1 cellular context compared by ENCODE assay signal in genomic region chr11:3837793-3838192, GRCh38.
TF ChIP-seq lines count a peak whose summit lies in the region.

No MANE protein-coding gene starts in this region.

TF ChIP-seq in K562, 482 proteins besides CTCF, POLR2A, EP300 and RAD21 (continued from another document and continues in another):
- TF ChIP-seq, protein P1, sequence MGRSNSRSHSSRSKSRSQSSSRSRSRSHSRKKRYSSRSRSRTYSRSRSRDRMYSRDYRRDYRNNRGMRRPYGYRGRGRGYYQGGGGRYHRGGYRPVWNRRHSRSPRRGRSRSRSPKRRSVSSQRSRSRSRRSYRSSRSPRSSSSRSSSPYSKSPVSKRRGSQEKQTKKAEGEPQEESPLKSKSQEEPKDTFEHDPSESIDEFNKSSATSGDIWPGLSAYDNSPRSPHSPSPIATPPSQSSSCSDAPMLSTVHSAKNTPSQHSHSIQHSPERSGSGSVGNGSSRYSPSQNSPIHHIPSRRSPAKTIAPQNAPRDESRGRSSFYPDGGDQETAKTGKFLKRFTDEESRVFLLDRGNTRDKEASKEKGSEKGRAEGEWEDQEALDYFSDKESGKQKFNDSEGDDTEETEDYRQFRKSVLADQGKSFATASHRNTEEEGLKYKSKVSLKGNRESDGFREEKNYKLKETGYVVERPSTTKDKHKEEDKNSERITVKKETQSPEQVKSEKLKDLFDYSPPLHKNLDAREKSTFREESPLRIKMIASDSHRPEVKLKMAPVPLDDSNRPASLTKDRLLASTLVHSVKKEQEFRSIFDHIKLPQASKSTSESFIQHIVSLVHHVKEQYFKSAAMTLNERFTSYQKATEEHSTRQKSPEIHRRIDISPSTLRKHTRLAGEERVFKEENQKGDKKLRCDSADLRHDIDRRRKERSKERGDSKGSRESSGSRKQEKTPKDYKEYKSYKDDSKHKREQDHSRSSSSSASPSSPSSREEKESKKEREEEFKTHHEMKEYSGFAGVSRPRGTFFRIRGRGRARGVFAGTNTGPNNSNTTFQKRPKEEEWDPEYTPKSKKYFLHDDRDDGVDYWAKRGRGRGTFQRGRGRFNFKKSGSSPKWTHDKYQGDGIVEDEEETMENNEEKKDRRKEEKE (IDR thresholded peaks at IDR 0.05; ENCODE audit: borderline replicate concordance in 1 of 2, control insufficient read depth in 1 of 2, low read depth in 2 of 2, low read length in 1 of 2), result no peak
- 0 out of 2 replicates have a peak, but pooled peaks have one; percentile 11 for TF ChIP-seq MTA3 (IDR thresholded peaks at IDR 0.05; ENCODE audit: borderline replicate concordance)
- no peak for TF ChIP-seq SNIP1 (IDR thresholded peaks at IDR 0.05; ENCODE audit: low read depth)
- TF ChIP-seq NR1H2 (CRISPR knock-in tag; IDR thresholded peaks at IDR 0.05), result no peak
- TF ChIP-seq REST (CRISPR knock-in tag; IDR thresholded peaks at IDR 0.05; ENCODE audit: low read depth), result no peak
- no peak for TF ChIP-seq PTTG1 (tag; IDR thresholded peaks at IDR 0.05; ENCODE audit: low read depth)
- no peak for TF ChIP-seq NR2C1 (IDR thresholded peaks at IDR 0.05)
- TF ChIP-seq NR2C1 (tag; IDR thresholded peaks at IDR 0.05), result no peak
- no peak for TF ChIP-seq TEAD2 (tag; IDR thresholded peaks at IDR 0.05)
- no peak for TF ChIP-seq HNRNPLL (IDR thresholded peaks at IDR 0.05; ENCODE audit: low read depth, low read length, poor library complexity, severe bottlenecking)
- TF ChIP-seq, protein P2, sequence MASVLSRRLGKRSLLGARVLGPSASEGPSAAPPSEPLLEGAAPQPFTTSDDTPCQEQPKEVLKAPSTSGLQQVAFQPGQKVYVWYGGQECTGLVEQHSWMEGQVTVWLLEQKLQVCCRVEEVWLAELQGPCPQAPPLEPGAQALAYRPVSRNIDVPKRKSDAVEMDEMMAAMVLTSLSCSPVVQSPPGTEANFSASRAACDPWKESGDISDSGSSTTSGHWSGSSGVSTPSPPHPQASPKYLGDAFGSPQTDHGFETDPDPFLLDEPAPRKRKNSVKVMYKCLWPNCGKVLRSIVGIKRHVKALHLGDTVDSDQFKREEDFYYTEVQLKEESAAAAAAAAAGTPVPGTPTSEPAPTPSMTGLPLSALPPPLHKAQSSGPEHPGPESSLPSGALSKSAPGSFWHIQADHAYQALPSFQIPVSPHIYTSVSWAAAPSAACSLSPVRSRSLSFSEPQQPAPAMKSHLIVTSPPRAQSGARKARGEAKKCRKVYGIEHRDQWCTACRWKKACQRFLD (CRISPR knock-in tag; IDR thresholded peaks at IDR 0.05), result no peak
- TF ChIP-seq SMARCE1 (IDR thresholded peaks at IDR 0.05), result peak; percentile 46; the same call in 1 of the 2 replicates
- TF ChIP-seq ELF4 (CRISPR knock-in tag; IDR thresholded peaks at IDR 0.05), result no peak
- peak; percentile 86 for TF ChIP-seq CEBPG (CRISPR knock-in tag; IDR thresholded peaks at IDR 0.05)
- TF ChIP-seq CEBPG (tag; conservative IDR thresholded peaks at IDR 0.05 in 1 of 2, IDR thresholded peaks at IDR 0.05 in 1 of 2), result peak; percentile 58 to 89; a peak in 3 of 4 replicates
- TF ChIP-seq MAZ (CRISPR knock-in tag; conservative IDR thresholded peaks at IDR 0.05 in 1 of 2, IDR thresholded peaks at IDR 0.05 in 1 of 2), result peak in 1 of 2 experiments; percentile 86; a peak in 2 of 4 replicates
- TF ChIP-seq NFE2 (IDR thresholded peaks at IDR 0.05; ENCODE audit: low read depth), result no peak
- TF ChIP-seq ATF7 (IDR thresholded peaks at IDR 0.05), result peak; percentile 46; the same call in 1 of the 2 replicates
- TF ChIP-seq, protein P3, sequence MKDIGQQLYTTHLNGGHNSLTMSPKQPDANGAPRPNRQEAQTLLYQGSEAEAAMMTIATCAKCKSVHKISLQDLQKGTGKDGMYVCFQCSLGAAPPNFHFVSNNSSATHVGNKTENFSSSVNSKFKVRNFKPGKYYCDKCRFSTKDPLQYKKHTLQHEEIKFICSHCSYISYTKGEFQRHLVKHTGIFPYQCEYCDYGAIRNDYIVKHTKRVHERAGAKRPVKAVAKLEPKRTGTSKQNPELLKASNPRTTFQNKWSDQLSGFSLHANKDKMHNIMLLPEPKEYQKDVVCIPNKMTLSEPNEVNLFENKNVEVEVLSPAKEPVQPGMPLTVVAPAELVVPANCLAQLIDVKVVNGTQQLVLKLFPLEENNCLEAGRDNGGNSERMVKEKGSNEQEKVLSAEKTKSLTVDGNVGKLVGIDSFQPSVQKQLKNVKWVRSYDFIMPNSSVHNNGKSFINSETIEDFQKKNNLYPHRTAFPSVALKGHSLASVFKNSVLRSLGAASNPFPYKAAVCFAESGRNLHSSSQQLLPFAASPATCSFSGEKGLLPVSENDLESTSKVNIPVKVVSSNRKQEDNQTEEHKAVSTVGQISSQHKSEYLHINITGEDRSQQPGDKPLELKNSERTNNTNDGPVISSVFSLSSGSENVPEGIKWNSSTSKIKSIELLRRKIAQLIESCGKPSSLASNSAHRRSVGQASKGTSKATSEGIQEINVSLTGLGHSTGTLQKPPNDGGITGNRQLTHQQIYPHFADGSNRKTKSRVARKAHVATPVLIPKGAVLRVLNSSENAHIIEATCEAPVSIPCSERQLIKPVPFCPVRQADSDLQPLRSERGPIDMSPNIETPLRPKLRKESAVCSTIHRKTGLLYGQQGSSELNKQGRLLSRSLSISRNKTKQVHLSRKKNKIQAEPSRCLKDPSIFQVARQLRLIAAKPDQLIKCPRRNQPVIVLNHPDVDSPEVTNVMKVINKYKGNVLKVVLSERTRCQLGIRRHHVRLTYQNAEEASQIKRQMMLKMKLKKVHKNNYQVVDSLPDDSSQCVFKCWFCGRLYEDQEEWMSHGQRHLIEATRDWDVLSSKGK (CRISPR knock-in tag; IDR thresholded peaks at IDR 0.05), result no peak
- TF ChIP-seq RBM34 (IDR thresholded peaks at IDR 0.05; ENCODE audit: borderline replicate concordance, insufficient read depth, low read length), result no peak
- TF ChIP-seq ZBTB34 (CRISPR knock-in tag; IDR thresholded peaks at IDR 0.05), result no peak
- no peak for TF ChIP-seq PRPF4 (IDR thresholded peaks at IDR 0.05; ENCODE audit: insufficient read depth, low read depth, low read length, poor library complexity, severe bottlenecking)
- peak; percentile 34; the same call in 1 of the 2 replicates for TF ChIP-seq ZBTB7A (IDR thresholded peaks at IDR 0.05; ENCODE audit: borderline replicate concordance, control insufficient read depth, low read depth, low read length)
- TF ChIP-seq BCL6 (CRISPR knock-in tag; IDR thresholded peaks at IDR 0.05), result no peak
- no peak for TF ChIP-seq ZKSCAN8 (CRISPR knock-in tag; IDR thresholded peaks at IDR 0.05)
- TF ChIP-seq ZNF316 (IDR thresholded peaks at IDR 0.05), result no peak
- no peak for TF ChIP-seq HES1 (IDR thresholded peaks at IDR 0.05; ENCODE audit: low read depth)
- TF ChIP-seq, protein P4, sequence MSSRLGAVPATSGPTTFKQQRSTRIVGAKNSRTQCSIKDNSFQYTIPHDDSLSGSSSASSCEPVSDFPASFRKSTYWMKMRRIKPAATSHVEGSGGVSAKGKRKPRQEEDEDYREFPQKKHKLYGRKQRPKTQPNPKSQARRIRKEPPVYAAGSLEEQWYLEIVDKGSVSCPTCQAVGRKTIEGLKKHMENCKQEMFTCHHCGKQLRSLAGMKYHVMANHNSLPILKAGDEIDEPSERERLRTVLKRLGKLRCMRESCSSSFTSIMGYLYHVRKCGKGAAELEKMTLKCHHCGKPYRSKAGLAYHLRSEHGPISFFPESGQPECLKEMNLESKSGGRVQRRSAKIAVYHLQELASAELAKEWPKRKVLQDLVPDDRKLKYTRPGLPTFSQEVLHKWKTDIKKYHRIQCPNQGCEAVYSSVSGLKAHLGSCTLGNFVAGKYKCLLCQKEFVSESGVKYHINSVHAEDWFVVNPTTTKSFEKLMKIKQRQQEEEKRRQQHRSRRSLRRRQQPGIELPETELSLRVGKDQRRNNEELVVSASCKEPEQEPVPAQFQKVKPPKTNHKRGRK (tag; IDR thresholded peaks at IDR 0.05), result no peak
- TF ChIP-seq TBL1XR1 (IDR thresholded peaks at IDR 0.05; ENCODE audit: low read length in 2 of 2), result 0 out of 4 replicates have a peak, but pooled peaks of 1 of the 2 experiments have one; percentile 43
- peak in 1 of 2 experiments; percentile 25; a peak in 1 of 4 replicates for TF ChIP-seq KDM4B (IDR thresholded peaks at IDR 0.05; ENCODE audit: borderline replicate concordance in 2 of 2, low read depth in 1 of 2)
- no peak for TF ChIP-seq RNF2 (IDR thresholded peaks at IDR 0.05)
- TF ChIP-seq, protein P5, sequence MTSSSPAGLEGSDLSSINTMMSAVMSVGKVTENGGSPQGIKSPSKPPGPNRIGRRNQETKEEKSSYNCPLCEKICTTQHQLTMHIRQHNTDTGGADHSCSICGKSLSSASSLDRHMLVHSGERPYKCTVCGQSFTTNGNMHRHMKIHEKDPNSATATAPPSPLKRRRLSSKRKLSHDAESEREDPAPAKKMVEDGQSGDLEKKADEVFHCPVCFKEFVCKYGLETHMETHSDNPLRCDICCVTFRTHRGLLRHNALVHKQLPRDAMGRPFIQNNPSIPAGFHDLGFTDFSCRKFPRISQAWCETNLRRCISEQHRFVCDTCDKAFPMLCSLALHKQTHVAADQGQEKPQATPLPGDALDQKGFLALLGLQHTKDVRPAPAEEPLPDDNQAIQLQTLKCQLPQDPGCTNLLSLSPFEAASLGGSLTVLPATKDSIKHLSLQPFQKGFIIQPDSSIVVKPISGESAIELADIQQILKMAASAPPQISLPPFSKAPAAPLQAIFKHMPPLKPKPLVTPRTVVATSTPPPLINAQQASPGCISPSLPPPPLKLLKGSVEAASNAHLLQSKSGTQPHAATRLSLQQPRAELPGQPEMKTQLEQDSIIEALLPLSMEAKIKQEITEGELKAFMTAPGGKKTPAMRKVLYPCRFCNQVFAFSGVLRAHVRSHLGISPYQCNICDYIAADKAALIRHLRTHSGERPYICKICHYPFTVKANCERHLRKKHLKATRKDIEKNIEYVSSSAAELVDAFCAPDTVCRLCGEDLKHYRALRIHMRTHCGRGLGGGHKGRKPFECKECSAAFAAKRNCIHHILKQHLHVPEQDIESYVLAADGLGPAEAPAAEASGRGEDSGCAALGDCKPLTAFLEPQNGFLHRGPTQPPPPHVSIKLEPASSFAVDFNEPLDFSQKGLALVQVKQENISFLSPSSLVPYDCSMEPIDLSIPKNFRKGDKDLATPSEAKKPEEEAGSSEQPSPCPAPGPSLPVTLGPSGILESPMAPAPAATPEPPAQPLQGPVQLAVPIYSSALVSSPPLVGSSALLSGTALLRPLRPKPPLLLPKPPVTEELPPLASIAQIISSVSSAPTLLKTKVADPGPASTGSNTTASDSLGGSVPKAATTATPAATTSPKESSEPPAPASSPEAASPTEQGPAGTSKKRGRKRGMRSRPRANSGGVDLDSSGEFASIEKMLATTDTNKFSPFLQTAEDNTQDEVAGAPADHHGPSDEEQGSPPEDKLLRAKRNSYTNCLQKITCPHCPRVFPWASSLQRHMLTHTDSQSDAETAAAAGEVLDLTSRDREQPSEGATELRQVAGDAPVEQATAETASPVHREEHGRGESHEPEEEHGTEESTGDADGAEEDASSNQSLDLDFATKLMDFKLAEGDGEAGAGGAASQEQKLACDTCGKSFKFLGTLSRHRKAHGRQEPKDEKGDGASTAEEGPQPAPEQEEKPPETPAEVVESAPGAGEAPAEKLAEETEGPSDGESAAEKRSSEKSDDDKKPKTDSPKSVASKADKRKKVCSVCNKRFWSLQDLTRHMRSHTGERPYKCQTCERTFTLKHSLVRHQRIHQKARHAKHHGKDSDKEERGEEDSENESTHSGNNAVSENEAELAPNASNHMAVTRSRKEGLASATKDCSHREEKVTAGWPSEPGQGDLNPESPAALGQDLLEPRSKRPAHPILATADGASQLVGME (CRISPR knock-in tag; IDR thresholded peaks at IDR 0.05), result no peak
- no peak for TF ChIP-seq POLR2B (IDR thresholded peaks at IDR 0.05; ENCODE audit: low read depth, partially characterized antibody)
- no peak for TF ChIP-seq TARDBP (IDR thresholded peaks at IDR 0.05)
- peak; percentile 68 for TF ChIP-seq TAF1 (IDR thresholded peaks at IDR 0.05; ENCODE audit: control insufficient read depth, extremely low read depth, insufficient read depth, low read length, severe bottlenecking)
- TF ChIP-seq, protein P6, sequence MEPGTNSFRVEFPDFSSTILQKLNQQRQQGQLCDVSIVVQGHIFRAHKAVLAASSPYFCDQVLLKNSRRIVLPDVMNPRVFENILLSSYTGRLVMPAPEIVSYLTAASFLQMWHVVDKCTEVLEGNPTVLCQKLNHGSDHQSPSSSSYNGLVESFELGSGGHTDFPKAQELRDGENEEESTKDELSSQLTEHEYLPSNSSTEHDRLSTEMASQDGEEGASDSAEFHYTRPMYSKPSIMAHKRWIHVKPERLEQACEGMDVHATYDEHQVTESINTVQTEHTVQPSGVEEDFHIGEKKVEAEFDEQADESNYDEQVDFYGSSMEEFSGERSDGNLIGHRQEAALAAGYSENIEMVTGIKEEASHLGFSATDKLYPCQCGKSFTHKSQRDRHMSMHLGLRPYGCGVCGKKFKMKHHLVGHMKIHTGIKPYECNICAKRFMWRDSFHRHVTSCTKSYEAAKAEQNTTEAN (CRISPR knock-in tag; IDR thresholded peaks at IDR 0.05), result no peak
- no peak for TF ChIP-seq ZNF253 (CRISPR knock-in tag; conservative IDR thresholded peaks at IDR 0.05)
